In genomic region chr14:80522936-80523335, GRCh38 we compare ENCODE assay signal across 19 cellular contexts.
DNase-seq lines count a peak whose midpoint lies in the region; ATAC-seq and TF ChIP-seq lines count a peak whose summit lies in the region.
"Had no signal": no experiment of that assay in that cellular context is flagged by ENCODE, and none has a peak within 500 bp of the region (broad histone marks: within the 10 kb centered on the region; RNA-seq: fewer than 3 reads in every experiment).

No MANE protein-coding gene starts in this region.

- DNase-seq in DMS53 (lab: John Stamatoyannopoulos, UW) (peak; percentile 41), M059J (ENCODE audit: low read depth) (peak; percentile 36), fibroblast of gingiva (ENCODE audit: low read depth) (peak; percentile 63), mucosa of descending colon (no peak), lower lobe of right lung (no peak), H4 (ENCODE audit: low spot score) (no peak), ACHN (no peak)
- no peak for DNase-seq in activated CD4-positive, alpha-beta T cell treated with anti-CD3 and anti-CD28 coated beads, Interleukin-2, amount 50 U/mL, for 48 hours
- DNase-seq: activated CD4-positive, alpha-beta T cell treated with anti-CD3 and anti-CD28 coated beads, Interleukin-2, amount 10 ng/mL, durations not matched to agents 7 days and 5 days; activated CD8-positive, alpha-beta memory T cell treated with anti-CD3 and anti-CD28 coated beads, Interleukin-2, amount 50 U/mL, for 4 hours; amniotic stem cell; DMS79 treated with DMSO at 0.1 percent for 48 hours; effector CD4-positive, alpha-beta T cell; islet precursor cell; NCI-H526; nephron progenitor cell; SHP77 treated with DMSO at 0.1 percent for 48 hours; stimulated activated CD4-positive, alpha-beta T cell treated with anti-CD3 and anti-CD28 coated beads, Interleukin-4, amount 100 ng/mL, for 1 hour; uterus had no signal

- no peaks in the 10 kb centered on the region for H3K9me3 ChIP-seq in mucosa of descending colon
- no peaks in the 10 kb centered on the region for H3K9me3 ChIP-seq in lower lobe of right lung
- H3K9me3 ChIP-seq: uterus had no signal

- in situ Hi-C loops in ACHN (cut with HindIII; ENCODE audit: low pct_ligation_motif_present, low pct_unique_long_range_greater_than_20kb, low sequenced_read_pairs) = no loop called here

- no peak overlapping the region for H3K27ac ChIP-seq in lower lobe of right lung
- H3K27ac ChIP-seq: uterus had no signal

- intact Hi-C loops in mucosa of descending colon (cut with DNase I, micrococcal nuclease) = no loop called here
- intact Hi-C loops in lower lobe of right lung (cut with DNase I) = no loop called here

- no peaks in the 10 kb centered on the region for H3K27me3 ChIP-seq in lower lobe of right lung (ENCODE audit: low read depth)
- H3K27me3 ChIP-seq: uterus had no signal

- TF ChIP-seq CTCF in mucosa of descending colon (IDR thresholded peaks at IDR 0.05) (no peak), lower lobe of right lung (IDR thresholded peaks at IDR 0.05) (no peak)

- H3K4me3 ChIP-seq in mucosa of descending colon = no peak overlapping the region
- no peak overlapping the region for H3K4me3 ChIP-seq in lower lobe of right lung
- H3K4me3 ChIP-seq: uterus had no signal

- no peaks in the 10 kb centered on the region for H3K36me3 ChIP-seq in mucosa of descending colon (ENCODE audit: low read depth)
- no peaks in the 10 kb centered on the region for H3K36me3 ChIP-seq in lower lobe of right lung
- H3K36me3 ChIP-seq: uterus had no signal

- ATAC-seq in mucosa of descending colon = peak; percentile 46
- no peak for ATAC-seq in lower lobe of right lung

- H3K4me1 ChIP-seq in mucosa of descending colon (ENCODE audit: low read depth) (no peaks in the 10 kb centered on the region), lower lobe of right lung (no peaks in the 10 kb centered on the region)
- H3K4me1 ChIP-seq: uterus had no signal

Comparison
In these comparisons a context has a peak if more than half of its experiments do, and no peak if none do; other contexts are left out.
1. DNase-seq: peak in DMS53 (single experiment), M059J (single experiment) and fibroblast of gingiva (single experiment); none in mucosa of descending colon (0 of 3), lower lobe of right lung (single experiment), activated CD4-positive, alpha-beta T cell treated with anti-CD3 and anti-CD28 coated beads, Interleukin-2, amount 50 U/mL, for 48 hours (0 of 2), H4 (single experiment) and ACHN (single experiment).